ENCODE assay signal across 20 cellular contexts in genomic region chr11:70109903-70110302, GRCh38. TPM values are rescaled to one million over a fixed set of nuclear protein-coding genes. Genes with fewer than 3 reads are reported as not detected.
DNase-seq lines count a peak whose midpoint lies in the region; ATAC-seq, FAIRE-seq and TF ChIP-seq lines count a peak whose summit lies in the region.
"Had no signal": no experiment of that assay in that cellular context is flagged by ENCODE, and none has a peak within 500 bp of the region (broad histone marks: within the 10 kb centered on the region; RNA-seq: fewer than 3 reads in every experiment).

No MANE protein-coding gene starts in this region.

- TF ChIP-seq RAD21 in K562 (CRISPR knock-in tag; conservative IDR thresholded peaks at IDR 0.05 in 1 of 2, IDR thresholded peaks at IDR 0.05 in 1 of 2): no peak

- TF ChIP-seq POLR2A in breast epithelium (IDR thresholded peaks at IDR 0.05): no peak
- TF ChIP-seq POLR2A in K562 (conservative IDR thresholded peaks at IDR 0.05): no peak
- TF ChIP-seq POLR2A in uterus (IDR thresholded peaks at IDR 0.05): no peak
- TF ChIP-seq POLR2A in spleen (IDR thresholded peaks at IDR 0.05): no peak

- no peak overlapping the region for H3K23ac ChIP-seq in neuronal stem cell (ENCODE audit: low read depth, low read length, poor library complexity)

- H2AK5ac ChIP-seq in neuronal stem cell (ENCODE audit: low read depth, low read length): peak overlapping the region; percentile 89

- peaks cover 4% of the 10 kb centered on the region for H3K9me1 ChIP-seq in K562 (ENCODE audit: control insufficient read depth, insufficient read depth, low read length)

- peak overlapping the region; percentile 23 for H2BK12ac ChIP-seq in neuronal stem cell (ENCODE audit: low read length)

- H3K27ac ChIP-seq in breast epithelium (peak overlapping the region; percentile 84 to 87), K562 (ENCODE audit: extremely low read depth, low read depth, low read length) (no peak overlapping the region), neuronal stem cell (replicated peaks; ENCODE audit: low read length) (no peak overlapping the region), uterus (peak overlapping the region; percentile 80 to 90), spleen (no peak overlapping the region)
- H3K27ac ChIP-seq: 22Rv1, A549, GM23248 had no signal

- peaks cover 11% of the 10 kb centered on the region for H3K27me3 Mint-ChIP-seq in MCF 10A (ENCODE audit: insufficient read depth, unreplicated experiment)

- no peak for TF ChIP-seq EP300 in K562 (IDR thresholded peaks at IDR 0.05; ENCODE audit: low read length)

- CTCF ChIA-PET in MCF 10A (lab: Yijun Ruan, JAX): no interaction called here
- CTCF ChIA-PET in K562 (lab: Yijun Ruan, JAX; ENCODE audit: low intra/inter-chr PET ratio): no interaction called here

- intact Hi-C loops in breast epithelium (cut with DNase I; ENCODE audit: low total_unique reads) (no loop called here), MCF 10A (cut with micrococcal nuclease) (no loop called here), K562 (cut with micrococcal nuclease) (no loop called here), uterus (cut with DNase I; ENCODE audit: low total_unique reads) (no loop called here), spleen (cut with DNase I; ENCODE audit: low total_unique reads) (no loop called here)

- H3K9me3 ChIP-seq in breast epithelium (no peaks in the 10 kb centered on the region), K562 (replicated peaks; ENCODE audit: control insufficient read depth, insufficient read depth, low read depth, low read length) (no peaks in the 10 kb centered on the region), neuronal stem cell (replicated peaks in 1 of 2; ENCODE audit: control insufficient read depth in 2 of 2, insufficient read depth in 1 of 2, low read depth in 1 of 2, low read length in 2 of 2) (peaks cover 0 to 2% of the 10 kb centered on the region in 2 donors), uterus (no peaks in the 10 kb centered on the region), spleen (no peaks in the 10 kb centered on the region)
- H3K9me3 ChIP-seq: A549 had no signal

- no peaks in the 10 kb centered on the region for H3K9me3 Mint-ChIP-seq in MCF 10A (ENCODE audit: unreplicated experiment)
- H3K9me3 Mint-ChIP-seq: CD8-positive, alpha-beta T cell had no signal

- WGBS in K562 (ENCODE audit: insufficient coverage, low coverage, missing lambda C conversion rate): 11% methylated on average over 1 of the region's 6 CpGs
- no CpG with 5 or more reads among the region's 6 CpGs for WGBS in neuronal stem cell (ENCODE audit: extremely low coverage in 2 of 2, insufficient read length in 2 of 2, insufficient replicate concordance in 1 of 2), 2 donors
- WGBS in spleen, 5 donors: 91 to 97% (median 94%) methylated on average over 6 of the region's 6 CpGs

- BruUV-seq in MCF 10A (replicated peaks; lab: Mats Ljungman, UMichigan) (no TSS peak), K562 (replicated peaks; lab: Mats Ljungman, UMichigan) (no TSS peak)

- H3K9ac ChIP-seq in K562 (ENCODE audit: insufficient read depth in 1 of 2, low read depth in 2 of 2, low read length in 2 of 2): no peak overlapping the region
- H3K9ac ChIP-seq in neuronal stem cell (ENCODE audit: low read depth, low read length, poor library complexity): no peak overlapping the region
- H3K9ac ChIP-seq: GM23248 had no signal

- no peak overlapping the region for H2BK120ac ChIP-seq in neuronal stem cell (ENCODE audit: low read depth, low read length)

- no peak overlapping the region for H4K8ac ChIP-seq in neuronal stem cell (ENCODE audit: low read depth, low read length)

- DNase-seq in breast epithelium (ENCODE audit: low spot score in 2 of 2) (no peak), MCF 10A (ENCODE audit: unreplicated experiment) (no peak), K562 (ENCODE audit: extremely low read depth in 1 of 4, low spot score in 3 of 4) (no peak), neuronal stem cell (ENCODE audit: low spot score) (no peak), uterus (no peak), spleen (no peak), GM03348 (ENCODE audit: low spot score) (no peak), frontal cortex (ENCODE audit: low spot score in 2 of 2) (no peak)
- DNase-seq: AML-193; Calu3; CD8-positive, alpha-beta T cell; DMS79 treated with DMSO at 0.1 percent for 48 hours; GF-D8; GM23248 had no signal

- no peak for FAIRE-seq in K562 (lab: Jason Lieb, UNC)
- FAIRE-seq in frontal cortex (lab: Jason Lieb, UNC): no peak
- FAIRE-seq: A549, GM12878, H54, HepG2 had no signal

- POLR2A ChIA-PET in MCF 10A (lab: Yijun Ruan, JAX) (no interaction called here), K562 (lab: Yijun Ruan, JAX) (no interaction called here)

- no peak overlapping the region for H3K27ac Mint-ChIP-seq in MCF 10A (ENCODE audit: low read depth, unreplicated experiment)
- H3K27ac Mint-ChIP-seq: CD8-positive, alpha-beta T cell had no signal

- no peak overlapping the region for H2BK5ac ChIP-seq in neuronal stem cell (ENCODE audit: low read length)

- H3K4me3 ChIP-seq in breast epithelium: no peak overlapping the region
- no peak overlapping the region for H3K4me3 ChIP-seq in K562
- H3K4me3 ChIP-seq in neuronal stem cell (ENCODE audit: low read length in 2 of 2): no peak overlapping the region
- no peak overlapping the region for H3K4me3 ChIP-seq in uterus
- H3K4me3 ChIP-seq in spleen: no peak overlapping the region
- H3K4me3 ChIP-seq: A549, GM12878, GM23248 had no signal

- H3K4ac ChIP-seq in neuronal stem cell (ENCODE audit: low read length): no peak overlapping the region

- no peaks in the 10 kb centered on the region for H3K27me3 ChIP-seq in breast epithelium
- peaks cover 17 to 41% of the 10 kb centered on the region in 2 experiments; a peak in 3 of 5 replicates for H3K27me3 ChIP-seq in K562 (ENCODE audit: control insufficient read depth in 2 of 2, insufficient read depth in 2 of 2, low read length in 2 of 2)
- peaks cover 0 to 17% (median 0%) of the 10 kb centered on the region in 3 experiments for H3K27me3 ChIP-seq in neuronal stem cell (ENCODE audit: control insufficient read depth in 3 of 3, insufficient read depth in 3 of 3, low read depth in 1 of 3, low read length in 3 of 3)
- no peaks in the 10 kb centered on the region for H3K27me3 ChIP-seq in uterus
- H3K27me3 ChIP-seq in spleen (replicated peaks in 1 of 7): peaks cover 0 to 18% (median 0%) of the 10 kb centered on the region in 7 donors

- in situ Hi-C loops in K562 (cut with MboI): no loop called here

- no peaks in the 10 kb centered on the region for H3K36me3 ChIP-seq in breast epithelium
- H3K36me3 ChIP-seq in K562 (ENCODE audit: control insufficient read depth, insufficient read depth, low read length): no peaks in the 10 kb centered on the region
- H3K36me3 ChIP-seq in neuronal stem cell (replicated peaks in 1 of 2; ENCODE audit: control insufficient read depth in 2 of 2, insufficient read depth in 2 of 2, low read length in 2 of 2): no peaks in the 10 kb centered on the region
- H3K36me3 ChIP-seq in uterus: no peaks in the 10 kb centered on the region
- no peaks in the 10 kb centered on the region for H3K36me3 ChIP-seq in spleen

- H3K4me1 ChIP-seq in breast epithelium: peaks cover 5% of the 10 kb centered on the region in 2 donors
- H3K4me1 ChIP-seq in K562 (replicated peaks in 1 of 2; ENCODE audit: control insufficient read depth in 2 of 2, insufficient read depth in 2 of 2, low read length in 2 of 2): peaks cover 20 to 23% of the 10 kb centered on the region in 2 experiments
- peaks cover 7 to 28% of the 10 kb centered on the region in 2 donors for H3K4me1 ChIP-seq in neuronal stem cell (ENCODE audit: control insufficient read depth in 2 of 2, insufficient read depth in 1 of 2, low read depth in 1 of 2, low read length in 2 of 2)
- peaks cover 0 to 16% of the 10 kb centered on the region in 2 donors for H3K4me1 ChIP-seq in uterus
- peaks cover 0 to 14% (median 8%) of the 10 kb centered on the region in 6 donors for H3K4me1 ChIP-seq in spleen

- no peak overlapping the region for H3K4me3 Mint-ChIP-seq in MCF 10A (ENCODE audit: unreplicated experiment)
- H3K4me3 Mint-ChIP-seq: CD8-positive, alpha-beta T cell had no signal

- H3K14ac ChIP-seq in neuronal stem cell (ENCODE audit: low read length): no peak overlapping the region

- H3K4me1 Mint-ChIP-seq in MCF 10A (ENCODE audit: insufficient read depth, unreplicated experiment): no peaks in the 10 kb centered on the region

- H3K18ac ChIP-seq in neuronal stem cell (ENCODE audit: low read length): peak overlapping the region; percentile 76

- peak overlapping the region; percentile 92 for H2BK15ac ChIP-seq in neuronal stem cell (ENCODE audit: low read length)

- H2AFZ ChIP-seq in K562 (ENCODE audit: low read depth, low read length): no peak overlapping the region
- H2AFZ ChIP-seq in neuronal stem cell (ENCODE audit: low read length): no peak overlapping the region
- H2AFZ ChIP-seq: GM23248 had no signal

- no peak for TF ChIP-seq CTCF in breast epithelium (IDR thresholded peaks at IDR 0.05)
- no peak for TF ChIP-seq CTCF in MCF 10A (IDR thresholded peaks at IDR 0.05; ENCODE audit: unreplicated experiment)
- TF ChIP-seq CTCF in K562 (IDR thresholded peaks at IDR 0.05 in 2 of 3, conservative IDR thresholded peaks at IDR 0.05 in 1 of 3; ENCODE audit: insufficient read depth in 2 of 3, low read depth in 1 of 3, low read length in 3 of 3): no peak
- no peak for TF ChIP-seq CTCF in uterus (IDR thresholded peaks at IDR 0.05)
- TF ChIP-seq CTCF in spleen (IDR thresholded peaks at IDR 0.05 in 8 of 11, conservative IDR thresholded peaks at IDR 0.05 in 3 of 11): no peak

- H4K91ac ChIP-seq in neuronal stem cell (ENCODE audit: low read depth, low read length, poor library complexity): no peak overlapping the region

- no peaks in the 10 kb centered on the region for H3K79me2 ChIP-seq in K562 (ENCODE audit: control insufficient read depth, insufficient read depth, low read length)

- no peaks in the 10 kb centered on the region for H3K79me1 ChIP-seq in neuronal stem cell (ENCODE audit: low read depth, low read length)

- H3K4me2 ChIP-seq in K562 (ENCODE audit: insufficient read depth, low read length) (no peak overlapping the region), neuronal stem cell (ENCODE audit: insufficient read depth, low read length, poor library complexity, severe bottlenecking) (no peak overlapping the region)
- H3K4me2 ChIP-seq: A549 had no signal

- H3K36me3 Mint-ChIP-seq in MCF 10A (ENCODE audit: insufficient read depth, unreplicated experiment): peaks cover 2% of the 10 kb centered on the region
- H3K36me3 Mint-ChIP-seq: CD8-positive, alpha-beta T cell had no signal

- H4K20me1 ChIP-seq in K562 (replicated peaks; ENCODE audit: control insufficient read depth, insufficient read depth, low read length): 0 out of 2 replicates have a peak, but pooled peaks cover 4% of the 10 kb centered on the region

- ATAC-seq in K562: no peak
- ATAC-seq: A549; CD8-positive, alpha-beta T cell; GM12878; HCT116; HepG2 had no signal

RNA-seq across cellular contexts. Expression of gene ANO1, which starts 31.8 kb away (rescaled TPM):
- 10 to 100 TPM in 2 of 3 donors, 1 to 10 TPM in 1; 3.7 to 95.0 (median 53.7) TPM for total RNA-seq in breast epithelium
- total RNA-seq in MCF 10A (2022): not detected in 2 replicates
- total RNA-seq in K562 (2011; cell fraction: chromatin; rRNA removed; ENCODE audit: low replicate concordance): 0.21 TPM in 1 of 2 replicates, not detected in the other
- 0.33 and 0.39 TPM in 2 replicates for total RNA-seq in K562 (2011; cell fraction: nucleolus; rRNA removed)
- total RNA-seq in K562 (2011; cell fraction: nucleoplasm; rRNA removed): not detected in 2 replicates
- total RNA-seq in K562 (2014; rRNA removed): not detected in 2 replicates
- total RNA-seq in K562 (2014; rRNA removed; fragmentation: Illumina TruSeq; extraction: Trizol): not detected in 2 replicates
- total RNA-seq in K562 (2015; rRNA removed; fragmentation: Illumina TruSeq; extraction: Trizol): not detected in 2 replicates
- total RNA-seq in K562 (2021): 0.13 TPM in 1 of 2 replicates, not detected in the other
- 0.39 TPM in 1 of 2 replicates, not detected in the other for polyA plus RNA-seq in K562 (2011; rRNA removed)
- polyA plus RNA-seq in K562 (2011; cell fraction: cytosol; rRNA removed): 0.01 and 0.10 TPM in 2 replicates
- 0.16 and 0.38 TPM in 2 replicates for polyA plus RNA-seq in K562 (2011; cell fraction: nucleus; rRNA removed)
- 0.04 TPM in 1 of 2 replicates, not detected in the other for polyA plus RNA-seq in K562 (2012)
- 0.22 TPM in 1 of 2 replicates, not detected in the other for polyA plus RNA-seq in K562 (2014; fragmentation: Illumina TruSeq; extraction: Trizol)
- not detected for polyA plus RNA-seq in K562 (2014; fragmentation: Nextera tagmentation; extraction: Ambion mirVana)
- not detected in 2 replicates for polyA plus RNA-seq in K562 (2014; rRNA removed)
- polyA minus RNA-seq in K562 (2011; rRNA and poly(A)+ RNA removed): 0.12 TPM in 1 of 2 replicates, not detected in the other
- polyA minus RNA-seq in K562 (2011; cell fraction: cytosol; rRNA and poly(A)+ RNA removed): not detected in 2 replicates
- polyA minus RNA-seq in K562 (2011; cell fraction: nucleus; rRNA and poly(A)+ RNA removed): 0.11 and 0.27 TPM in 2 replicates
- polyA plus RNA-seq in neuronal stem cell (2013, experiment 1 of 2): 0.20 TPM
- 0.28 TPM for polyA plus RNA-seq in neuronal stem cell (2013, experiment 2 of 2)
- 10 to 100 TPM in 3 of 4 donors, 1 to 10 TPM in 1; 6.8 to 72.6 (median 36.2) TPM for total RNA-seq in uterus
- 1 to 10 TPM in 1 of 7 donors, under 1 TPM in 6; 0.51 to 1.2 (median 0.79) TPM for total RNA-seq in spleen
- polyA plus RNA-seq in spleen: under 1 TPM; 0.22 to 0.48 (median 0.42) TPM
- 0.41 TPM for total RNA-seq in frontal cortex
- total RNA-seq: CD8-positive, alpha-beta T cell; HepG2 had no signal
- polyA plus RNA-seq: GM23248, HepG2 had no signal

Comparison
In these comparisons a context has a peak if more than half of its experiments do, and no peak if none do; other contexts are left out.
1. H3K27ac ChIP-seq: peak in breast epithelium (2 of 2) and uterus (2 of 2); none in K562 (single experiment), neuronal stem cell (single experiment) and spleen (0 of 8).